18 cellular contexts compared by ENCODE assay signal in genomic region chr6:29419516-29419915, GRCh38. TPM values are rescaled to one million over a fixed set of nuclear protein-coding genes. Genes with fewer than 3 reads are reported as not detected.
"Had no signal": no experiment of that assay in that cellular context is flagged by ENCODE, and none has a peak within 500 bp of the region (broad histone marks: within the 10 kb centered on the region; RNA-seq: fewer than 3 reads in every experiment).

No MANE protein-coding gene starts in this region.

- H3K4me3 ChIP-seq: right atrium auricular region, upper lobe of left lung had no signal

- H3K27ac ChIP-seq: right atrium auricular region, upper lobe of left lung had no signal

- H3K36me3 ChIP-seq: right atrium auricular region, upper lobe of left lung had no signal

- H3K4me1 Mint-ChIP-seq: activated CD4-positive, alpha-beta T cell treated with anti-CD3 and anti-CD28 coated beads, Interleukin-2, amount 10 ng/mL, durations not matched to agents 24 days and 14 days; activated naive CD8-positive, alpha-beta T cell treated with anti-CD3 and anti-CD28 coated beads for 36 hours; natural killer cell; stimulated activated naive B cell treated with anti-CD40 and anti-IgM and Interleukin-4, amounts not matched to agents 10 μg/mL and 1 μg/mL and 100 μg/mL, for 72 hours; T-helper 17 cell had no signal

- DNase-seq: activated CD4-positive, alpha-beta T cell treated with anti-CD3 and anti-CD28 coated beads, Interleukin-2, amount 10 ng/mL, durations not matched to agents 24 days and 14 days; activated CD4-positive, CD25-positive, alpha-beta regulatory T cell; activated CD8-positive, alpha-beta memory T cell treated with anti-CD3 and anti-CD28 coated beads for 24 hours; activated naive CD8-positive, alpha-beta T cell treated with anti-CD3 and anti-CD28 coated beads for 36 hours; anterior cingulate cortex; erythroblast; natural killer cell; stimulated activated CD4-positive, alpha-beta T cell treated with anti-CD3 and anti-CD28 coated beads, Interleukin-15, amount 100 ng/mL, for 24 hours; stimulated activated CD4-positive, alpha-beta T cell treated with anti-CD3 and anti-CD28 coated beads, Interleukin-4, amount 100 ng/mL, for 1 hour; stimulated activated naive B cell treated with anti-CD40 and anti-IgM and Interleukin-4, amounts not matched to agents 10 μg/mL and 1 μg/mL and 100 μg/mL, for 72 hours; T-helper 17 cell; upper lobe of left lung had no signal

- ATAC-seq: left lobe of liver; natural killer cell; stimulated activated naive B cell treated with anti-CD40 and anti-IgM and Interleukin-4, amounts not matched to agents 10 μg/mL and 1 μg/mL and 100 μg/mL, for 72 hours; T-helper 17 cell had no signal

- H3K27ac Mint-ChIP-seq: activated CD4-positive, alpha-beta T cell treated with anti-CD3 and anti-CD28 coated beads, Interleukin-2, amount 10 ng/mL, durations not matched to agents 24 days and 14 days; activated naive CD8-positive, alpha-beta T cell treated with anti-CD3 and anti-CD28 coated beads for 36 hours; natural killer cell; stimulated activated naive B cell treated with anti-CD40 and anti-IgM and Interleukin-4, amounts not matched to agents 10 μg/mL and 1 μg/mL and 100 μg/mL, for 72 hours; T-helper 17 cell had no signal

- H3K4me1 ChIP-seq: right atrium auricular region, upper lobe of left lung had no signal

- H3K9me3 Mint-ChIP-seq: activated CD4-positive, alpha-beta T cell treated with anti-CD3 and anti-CD28 coated beads, Interleukin-2, amount 10 ng/mL, durations not matched to agents 24 days and 14 days had no signal

- H3K36me3 Mint-ChIP-seq: activated naive CD8-positive, alpha-beta T cell treated with anti-CD3 and anti-CD28 coated beads for 36 hours; natural killer cell; stimulated activated naive B cell treated with anti-CD40 and anti-IgM and Interleukin-4, amounts not matched to agents 10 μg/mL and 1 μg/mL and 100 μg/mL, for 72 hours had no signal

- H3K27me3 ChIP-seq: right atrium auricular region, upper lobe of left lung had no signal

- H3K4me3 Mint-ChIP-seq: activated CD4-positive, alpha-beta T cell treated with anti-CD3 and anti-CD28 coated beads, Interleukin-2, amount 10 ng/mL, durations not matched to agents 24 days and 14 days; activated naive CD8-positive, alpha-beta T cell treated with anti-CD3 and anti-CD28 coated beads for 36 hours; natural killer cell; stimulated activated naive B cell treated with anti-CD40 and anti-IgM and Interleukin-4, amounts not matched to agents 10 μg/mL and 1 μg/mL and 100 μg/mL, for 72 hours; T-helper 17 cell had no signal

RNA-seq across cellular contexts. Expression of gene OR12D1, which starts 4.8 kb away (rescaled TPM):
- total RNA-seq: activated CD4-positive, alpha-beta T cell treated with anti-CD3 and anti-CD28 coated beads, Interleukin-2, amount 10 ng/mL, durations not matched to agents 24 days and 14 days; activated naive CD8-positive, alpha-beta T cell treated with anti-CD3 and anti-CD28 coated beads for 36 hours; bronchial epithelial cell; cerebellum; dermis microvascular lymphatic vessel endothelial cell; left lobe of liver; natural killer cell; right atrium auricular region; skeletal muscle tissue; T-helper 17 cell; upper lobe of left lung had no signal

RNA-seq across cellular contexts. Expression of gene OR10C1, which starts 19.6 kb away (rescaled TPM):
- total RNA-seq: activated CD4-positive, alpha-beta T cell treated with anti-CD3 and anti-CD28 coated beads, Interleukin-2, amount 10 ng/mL, durations not matched to agents 24 days and 14 days; activated naive CD8-positive, alpha-beta T cell treated with anti-CD3 and anti-CD28 coated beads for 36 hours; bronchial epithelial cell; cerebellum; dermis microvascular lymphatic vessel endothelial cell; left lobe of liver; natural killer cell; right atrium auricular region; skeletal muscle tissue; T-helper 17 cell; upper lobe of left lung had no signal

RNA-seq across cellular contexts. Expression of gene OR12D2, which starts 24.1 kb away (rescaled TPM):
- total RNA-seq: activated CD4-positive, alpha-beta T cell treated with anti-CD3 and anti-CD28 coated beads, Interleukin-2, amount 10 ng/mL, durations not matched to agents 24 days and 14 days; activated naive CD8-positive, alpha-beta T cell treated with anti-CD3 and anti-CD28 coated beads for 36 hours; bronchial epithelial cell; cerebellum; dermis microvascular lymphatic vessel endothelial cell; left lobe of liver; natural killer cell; right atrium auricular region; skeletal muscle tissue; T-helper 17 cell; upper lobe of left lung had no signal

RNA-seq across cellular contexts. Expression of gene OR11A1, which starts 37.4 kb away (rescaled TPM):
- total RNA-seq: activated CD4-positive, alpha-beta T cell treated with anti-CD3 and anti-CD28 coated beads, Interleukin-2, amount 10 ng/mL, durations not matched to agents 24 days and 14 days; activated naive CD8-positive, alpha-beta T cell treated with anti-CD3 and anti-CD28 coated beads for 36 hours; bronchial epithelial cell; cerebellum; dermis microvascular lymphatic vessel endothelial cell; left lobe of liver; natural killer cell; right atrium auricular region; skeletal muscle tissue; T-helper 17 cell; upper lobe of left lung had no signal

RNA-seq across cellular contexts. Expression of gene OR2H1, which starts 37.4 kb away (rescaled TPM):
- total RNA-seq: activated CD4-positive, alpha-beta T cell treated with anti-CD3 and anti-CD28 coated beads, Interleukin-2, amount 10 ng/mL, durations not matched to agents 24 days and 14 days; activated naive CD8-positive, alpha-beta T cell treated with anti-CD3 and anti-CD28 coated beads for 36 hours; bronchial epithelial cell; cerebellum; dermis microvascular lymphatic vessel endothelial cell; left lobe of liver; natural killer cell; right atrium auricular region; skeletal muscle tissue; T-helper 17 cell; upper lobe of left lung had no signal
